Comparison of ENCODE assay signal across 1 cellular context in the genomic region with DNA sequence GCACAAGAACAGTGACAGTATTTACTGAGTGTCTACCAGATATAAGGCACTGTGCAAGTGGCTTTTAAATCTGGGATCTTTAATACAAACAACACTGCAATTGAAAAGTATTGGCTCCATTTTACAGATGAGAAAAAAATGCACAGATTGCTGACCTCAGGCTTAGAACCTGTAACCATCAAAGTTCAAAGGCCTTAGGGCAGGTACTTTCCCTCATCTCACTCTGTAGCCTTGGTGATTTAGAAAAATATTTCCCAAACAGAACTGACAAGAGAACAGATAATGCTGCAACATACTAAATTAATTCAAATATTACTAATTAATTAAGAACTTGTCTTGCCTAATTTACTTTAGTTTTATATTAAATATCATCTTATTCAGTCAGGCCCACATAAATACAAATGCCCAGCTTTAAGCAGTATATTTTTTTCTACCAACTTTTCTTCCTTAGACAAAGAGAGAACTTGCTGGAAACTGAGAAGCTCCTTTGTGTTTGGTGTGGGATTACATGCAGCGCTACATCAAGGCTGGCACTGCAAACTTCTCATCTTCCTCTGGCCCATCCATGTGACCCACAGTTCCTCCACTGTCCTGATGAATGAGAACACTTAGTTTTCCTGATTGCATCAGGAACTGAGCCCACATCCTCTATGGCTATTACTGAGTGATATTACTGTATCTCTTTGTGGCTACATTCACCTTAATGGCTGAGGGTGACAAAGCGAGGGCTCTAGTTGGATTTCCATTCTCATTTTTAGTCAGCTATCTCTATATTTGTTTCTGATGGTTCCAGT.
TF ChIP-seq lines count a peak whose summit lies in the region.

No MANE protein-coding gene starts in this region.

TF ChIP-seq in GM23338, 12 proteins besides CTCF, POLR2A, EP300 and RAD21 (continued from another document):
- TF ChIP-seq, protein P1, sequence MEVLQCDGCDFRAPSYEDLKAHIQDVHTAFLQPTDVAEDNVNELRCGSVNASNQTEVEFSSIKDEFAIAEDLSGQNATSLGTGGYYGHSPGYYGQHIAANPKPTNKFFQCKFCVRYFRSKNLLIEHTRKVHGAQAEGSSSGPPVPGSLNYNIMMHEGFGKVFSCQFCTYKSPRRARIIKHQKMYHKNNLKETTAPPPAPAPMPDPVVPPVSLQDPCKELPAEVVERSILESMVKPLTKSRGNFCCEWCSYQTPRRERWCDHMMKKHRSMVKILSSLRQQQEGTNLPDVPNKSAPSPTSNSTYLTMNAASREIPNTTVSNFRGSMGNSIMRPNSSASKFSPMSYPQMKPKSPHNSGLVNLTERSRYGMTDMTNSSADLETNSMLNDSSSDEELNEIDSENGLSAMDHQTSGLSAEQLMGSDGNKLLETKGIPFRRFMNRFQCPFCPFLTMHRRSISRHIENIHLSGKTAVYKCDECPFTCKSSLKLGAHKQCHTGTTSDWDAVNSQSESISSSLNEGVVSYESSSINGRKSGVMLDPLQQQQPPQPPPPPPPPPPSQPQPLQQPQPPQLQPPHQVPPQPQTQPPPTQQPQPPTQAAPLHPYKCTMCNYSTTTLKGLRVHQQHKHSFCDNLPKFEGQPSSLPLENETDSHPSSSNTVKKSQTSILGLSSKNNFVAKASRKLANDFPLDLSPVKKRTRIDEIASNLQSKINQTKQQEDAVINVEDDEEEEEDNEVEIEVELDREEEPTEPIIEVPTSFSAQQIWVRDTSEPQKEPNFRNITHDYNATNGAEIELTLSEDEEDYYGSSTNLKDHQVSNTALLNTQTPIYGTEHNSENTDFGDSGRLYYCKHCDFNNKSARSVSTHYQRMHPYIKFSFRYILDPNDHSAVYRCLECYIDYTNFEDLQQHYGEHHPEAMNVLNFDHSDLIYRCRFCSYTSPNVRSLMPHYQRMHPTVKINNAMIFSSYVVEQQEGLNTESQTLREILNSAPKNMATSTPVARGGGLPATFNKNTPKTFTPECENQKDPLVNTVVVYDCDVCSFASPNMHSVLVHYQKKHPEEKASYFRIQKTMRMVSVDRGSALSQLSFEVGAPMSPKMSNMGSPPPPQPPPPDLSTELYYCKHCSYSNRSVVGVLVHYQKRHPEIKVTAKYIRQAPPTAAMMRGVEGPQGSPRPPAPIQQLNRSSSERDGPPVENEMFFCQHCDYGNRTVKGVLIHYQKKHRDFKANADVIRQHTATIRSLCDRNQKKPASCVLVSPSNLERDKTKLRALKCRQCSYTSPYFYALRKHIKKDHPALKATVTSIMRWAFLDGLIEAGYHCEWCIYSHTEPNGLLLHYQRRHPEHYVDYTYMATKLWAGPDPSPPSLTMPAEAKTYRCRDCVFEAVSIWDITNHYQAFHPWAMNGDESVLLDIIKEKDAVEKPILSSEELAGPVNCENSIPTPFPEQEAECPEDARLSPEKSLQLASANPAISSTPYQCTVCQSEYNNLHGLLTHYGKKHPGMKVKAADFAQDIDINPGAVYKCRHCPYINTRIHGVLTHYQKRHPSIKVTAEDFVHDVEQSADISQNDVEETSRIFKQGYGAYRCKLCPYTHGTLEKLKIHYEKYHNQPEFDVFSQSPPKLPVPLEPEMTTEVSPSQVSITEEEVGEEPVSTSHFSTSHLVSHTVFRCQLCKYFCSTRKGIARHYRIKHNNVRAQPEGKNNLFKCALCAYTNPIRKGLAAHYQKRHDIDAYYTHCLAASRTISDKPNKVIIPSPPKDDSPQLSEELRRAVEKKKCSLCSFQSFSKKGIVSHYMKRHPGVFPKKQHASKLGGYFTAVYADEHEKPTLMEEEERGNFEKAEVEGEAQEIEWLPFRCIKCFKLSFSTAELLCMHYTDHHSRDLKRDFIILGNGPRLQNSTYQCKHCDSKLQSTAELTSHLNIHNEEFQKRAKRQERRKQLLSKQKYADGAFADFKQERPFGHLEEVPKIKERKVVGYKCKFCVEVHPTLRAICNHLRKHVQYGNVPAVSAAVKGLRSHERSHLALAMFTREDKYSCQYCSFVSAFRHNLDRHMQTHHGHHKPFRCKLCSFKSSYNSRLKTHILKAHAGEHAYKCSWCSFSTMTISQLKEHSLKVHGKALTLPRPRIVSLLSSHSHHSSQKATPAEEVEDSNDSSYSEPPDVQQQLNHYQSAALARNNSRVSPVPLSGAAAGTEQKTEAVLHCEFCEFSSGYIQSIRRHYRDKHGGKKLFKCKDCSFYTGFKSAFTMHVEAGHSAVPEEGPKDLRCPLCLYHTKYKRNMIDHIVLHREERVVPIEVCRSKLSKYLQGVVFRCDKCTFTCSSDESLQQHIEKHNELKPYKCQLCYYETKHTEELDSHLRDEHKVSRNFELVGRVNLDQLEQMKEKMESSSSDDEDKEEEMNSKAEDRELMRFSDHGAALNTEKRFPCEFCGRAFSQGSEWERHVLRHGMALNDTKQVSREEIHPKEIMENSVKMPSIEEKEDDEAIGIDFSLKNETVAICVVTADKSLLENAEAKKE (CRISPR knock-in tag; IDR thresholded peaks at IDR 0.05) = no peak
- TF ChIP-seq JUNB (IDR thresholded peaks at IDR 0.05; ENCODE audit: unreplicated experiment) (no peak), NANOG (IDR thresholded peaks at IDR 0.05; ENCODE audit: borderline replicate concordance) (no peak), STAT1 (IDR thresholded peaks at IDR 0.05; ENCODE audit: unreplicated experiment) (no peak), EZH2 (IDR thresholded peaks at IDR 0.05; ENCODE audit: low read depth, unreplicated experiment) (no peak), POLR2AphosphoS5 (IDR thresholded peaks at IDR 0.05; ENCODE audit: low read depth) (no peak)
- TF ChIP-seq, protein P2, sequence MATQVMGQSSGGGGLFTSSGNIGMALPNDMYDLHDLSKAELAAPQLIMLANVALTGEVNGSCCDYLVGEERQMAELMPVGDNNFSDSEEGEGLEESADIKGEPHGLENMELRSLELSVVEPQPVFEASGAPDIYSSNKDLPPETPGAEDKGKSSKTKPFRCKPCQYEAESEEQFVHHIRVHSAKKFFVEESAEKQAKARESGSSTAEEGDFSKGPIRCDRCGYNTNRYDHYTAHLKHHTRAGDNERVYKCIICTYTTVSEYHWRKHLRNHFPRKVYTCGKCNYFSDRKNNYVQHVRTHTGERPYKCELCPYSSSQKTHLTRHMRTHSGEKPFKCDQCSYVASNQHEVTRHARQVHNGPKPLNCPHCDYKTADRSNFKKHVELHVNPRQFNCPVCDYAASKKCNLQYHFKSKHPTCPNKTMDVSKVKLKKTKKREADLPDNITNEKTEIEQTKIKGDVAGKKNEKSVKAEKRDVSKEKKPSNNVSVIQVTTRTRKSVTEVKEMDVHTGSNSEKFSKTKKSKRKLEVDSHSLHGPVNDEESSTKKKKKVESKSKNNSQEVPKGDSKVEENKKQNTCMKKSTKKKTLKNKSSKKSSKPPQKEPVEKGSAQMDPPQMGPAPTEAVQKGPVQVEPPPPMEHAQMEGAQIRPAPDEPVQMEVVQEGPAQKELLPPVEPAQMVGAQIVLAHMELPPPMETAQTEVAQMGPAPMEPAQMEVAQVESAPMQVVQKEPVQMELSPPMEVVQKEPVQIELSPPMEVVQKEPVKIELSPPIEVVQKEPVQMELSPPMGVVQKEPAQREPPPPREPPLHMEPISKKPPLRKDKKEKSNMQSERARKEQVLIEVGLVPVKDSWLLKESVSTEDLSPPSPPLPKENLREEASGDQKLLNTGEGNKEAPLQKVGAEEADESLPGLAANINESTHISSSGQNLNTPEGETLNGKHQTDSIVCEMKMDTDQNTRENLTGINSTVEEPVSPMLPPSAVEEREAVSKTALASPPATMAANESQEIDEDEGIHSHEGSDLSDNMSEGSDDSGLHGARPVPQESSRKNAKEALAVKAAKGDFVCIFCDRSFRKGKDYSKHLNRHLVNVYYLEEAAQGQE (IDR thresholded peaks at IDR 0.05; ENCODE audit: unreplicated experiment) = no peak
- TF ChIP-seq, protein P3, sequence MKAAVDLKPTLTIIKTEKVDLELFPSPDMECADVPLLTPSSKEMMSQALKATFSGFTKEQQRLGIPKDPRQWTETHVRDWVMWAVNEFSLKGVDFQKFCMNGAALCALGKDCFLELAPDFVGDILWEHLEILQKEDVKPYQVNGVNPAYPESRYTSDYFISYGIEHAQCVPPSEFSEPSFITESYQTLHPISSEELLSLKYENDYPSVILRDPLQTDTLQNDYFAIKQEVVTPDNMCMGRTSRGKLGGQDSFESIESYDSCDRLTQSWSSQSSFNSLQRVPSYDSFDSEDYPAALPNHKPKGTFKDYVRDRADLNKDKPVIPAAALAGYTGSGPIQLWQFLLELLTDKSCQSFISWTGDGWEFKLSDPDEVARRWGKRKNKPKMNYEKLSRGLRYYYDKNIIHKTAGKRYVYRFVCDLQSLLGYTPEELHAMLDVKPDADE (IDR thresholded peaks at IDR 0.05) = no peak
TF ChIP-seq in GM23338: peak in this region for 0.
